In genomic region chr1:231369282-231369681, GRCh38 we compare ENCODE assay signal across 17 cellular contexts. TPM values are rescaled to one million over a fixed set of nuclear protein-coding genes. Genes with fewer than 3 reads are reported as not detected.
DNase-seq lines count a peak whose midpoint lies in the region; ATAC-seq and TF ChIP-seq lines count a peak whose summit lies in the region.
"Had no signal": no experiment of that assay in that cellular context is flagged by ENCODE, and none has a peak within 500 bp of the region (broad histone marks: within the 10 kb centered on the region; RNA-seq: fewer than 3 reads in every experiment).

No MANE protein-coding gene starts in this region.

- no peaks in the 10 kb centered on the region for H3K4me1 ChIP-seq in Panc1 (ENCODE audit: control insufficient read depth, insufficient read depth, low read length)
- peaks cover 3% of the 10 kb centered on the region for H3K4me1 ChIP-seq in psoas muscle
- no peaks in the 10 kb centered on the region for H3K4me1 ChIP-seq in smooth muscle cell (ENCODE audit: low read depth)
- H3K4me1 ChIP-seq in aorta (ENCODE audit: control insufficient read depth in 1 of 2, insufficient read depth in 2 of 2, low read length in 2 of 2) = no peaks in the 10 kb centered on the region
- H3K4me1 ChIP-seq: body of pancreas, right lobe of liver had no signal

- H3K36me3 ChIP-seq in Panc1 (ENCODE audit: control insufficient read depth, insufficient read depth, low read length) = peaks cover 2% of the 10 kb centered on the region; the same call in 1 of the 2 replicates
- peaks cover 0 to 82% of the 10 kb centered on the region in 2 donors for H3K36me3 ChIP-seq in psoas muscle (ENCODE audit: insufficient read depth in 1 of 2, low read depth in 1 of 2)
- H3K36me3 ChIP-seq in smooth muscle cell (ENCODE audit: low read depth) = no peaks in the 10 kb centered on the region
- H3K36me3 ChIP-seq in aorta (ENCODE audit: control insufficient read depth in 1 of 2, insufficient read depth in 2 of 2, low read length in 1 of 2) = no peaks in the 10 kb centered on the region
- H3K36me3 ChIP-seq: thoracic aorta had no signal

- 63 to 83% (median 67%) methylated on average over 3 of the region's 3 CpGs for WGBS in psoas muscle, 3 donors
- WGBS in smooth muscle cell (ENCODE audit: low lambda C conversion rate) = 90% methylated on average over 3 of the region's 3 CpGs
- 63 to 70% methylated on average over 3 of the region's 3 CpGs for WGBS in aorta, 2 donors

- no peaks in the 10 kb centered on the region for H3K9me3 ChIP-seq in Panc1 (ENCODE audit: control insufficient read depth, insufficient read depth, low read depth, low read length)
- H3K9me3 ChIP-seq in psoas muscle = no peaks in the 10 kb centered on the region
- no peaks in the 10 kb centered on the region for H3K9me3 ChIP-seq in smooth muscle cell (replicated peaks; ENCODE audit: low read depth)
- no peaks in the 10 kb centered on the region for H3K9me3 ChIP-seq in aorta (ENCODE audit: control insufficient read depth, low read length)
- H3K9me3 ChIP-seq: body of pancreas, right lobe of liver, thoracic aorta had no signal

- peaks cover 57% of the 10 kb centered on the region for H4K20me1 ChIP-seq in smooth muscle cell (ENCODE audit: low read depth)

- H3K27ac ChIP-seq in Panc1 (ENCODE audit: low read length) = no peak overlapping the region
- peak overlapping the region; percentile 20 for H3K27ac ChIP-seq in psoas muscle
- no peak overlapping the region for H3K27ac ChIP-seq in smooth muscle cell (ENCODE audit: low read depth)
- H3K27ac ChIP-seq in RWPE1 = no peak overlapping the region
- H3K27ac ChIP-seq in aorta (ENCODE audit: low read depth in 1 of 2, low read length in 2 of 2) = no peak overlapping the region
- H3K27ac ChIP-seq: body of pancreas, right lobe of liver, thoracic aorta had no signal

- in situ Hi-C loops in Panc1 (cut with HindIII; ENCODE audit: low pct_unique_long_range_greater_than_20kb, low sequenced_read_pairs) = no loop called here

- TF ChIP-seq CTCF in Panc1 (IDR thresholded peaks at IDR 0.05) = peak; percentile 21; the same call in 1 of the 2 replicates
- peak; percentile 16 for TF ChIP-seq CTCF in fibroblast of villous mesenchyme (IDR thresholded peaks at IDR 0.05; ENCODE audit: insufficient read depth, low read depth, low read length)
- peak; percentile 7 for TF ChIP-seq CTCF in psoas muscle (IDR thresholded peaks at IDR 0.05)
- TF ChIP-seq CTCF in smooth muscle cell (IDR thresholded peaks at IDR 0.05; ENCODE audit: borderline replicate concordance, insufficient read depth, poor library complexity, severe bottlenecking) = no peak
- no peak for TF ChIP-seq CTCF in RWPE1 (conservative IDR thresholded peaks at IDR 0.05; ENCODE audit: low read depth)

- BruUV-seq in Panc1 (replicated peaks; lab: Mats Ljungman, UMichigan) = no TSS peak

- POLR2A ChIA-PET in Panc1 (lab: Charles Lee) (no interaction called here), RWPE1 (lab: Yijun Ruan, JAX; ENCODE audit: low non-redundant PET) (no interaction called here)

- peak; percentile 23 for DNase-seq in EH (ENCODE audit: low read depth)
- no peak for DNase-seq in Panc1 (ENCODE audit: low read depth, low spot score)
- no peak for DNase-seq in fibroblast of villous mesenchyme (ENCODE audit: low read depth)
- no peak for DNase-seq in psoas muscle
- DNase-seq in smooth muscle cell (lab: John Stamatoyannopoulos, UW; ENCODE audit: unreplicated experiment) = no peak
- DNase-seq in RWPE1 (ENCODE audit: low spot score) = no peak
- no peak for DNase-seq in aorta
- DNase-seq: activated B cell treated with CpG ODN at 0.5 μM for 24 hours; activated gamma-delta T cell treated with Interleukin-2 at 50 U/mL for 16 hours; body of pancreas; EL; Karpas-422; NCI-H1694 treated with DMSO at 0.1 percent for 48 hours; NCI-H524; right lobe of liver; stimulated activated CD4-positive, alpha-beta T cell treated with anti-CD3 and anti-CD28 coated beads, Interleukin-2, amount 100 ng/mL, for 24 hours had no signal

- no peak overlapping the region for H2AFZ ChIP-seq in smooth muscle cell (ENCODE audit: low read depth)

- H3K4me2 ChIP-seq in smooth muscle cell = no peak overlapping the region

- intact Hi-C loops in Panc1 (cut with micrococcal nuclease; ENCODE audit: unreplicated experiment) (no loop called here), psoas muscle (cut with DNase I) (loop anchor here in 1 of 2 donors (5.0 kb wide), 1 partner anchor 48 kb away; no protein-coding TSS in a partner anchor), aorta (cut with DNase I) (no loop called here)

- CTCF ChIA-PET in Panc1 (lab: Charles Lee) (no interaction called here), RWPE1 (lab: Yijun Ruan, JAX) (interaction anchor here (0.6 to 0.7 kb wide), 2 partner anchors 115 to 1251 kb away, joined by 3 to 5 read pairs; no protein-coding TSS in a partner anchor)

- H3K79me2 ChIP-seq in smooth muscle cell (ENCODE audit: low read depth) = peaks cover 27% of the 10 kb centered on the region

- ATAC-seq in Panc1 = 0 out of 2 replicates have a peak, but pooled peaks have one; percentile 56
- ATAC-seq in psoas muscle = peak in 3 of 4 donors; percentile 22 to 57 (median 25)
- no peak for ATAC-seq in aorta (ENCODE audit: low FRiP score)
- ATAC-seq: body of pancreas had no signal

- no peaks in the 10 kb centered on the region for H3K27me3 ChIP-seq in Panc1 (ENCODE audit: control insufficient read depth, insufficient read depth, low read length)
- H3K27me3 ChIP-seq in psoas muscle (ENCODE audit: insufficient read depth in 3 of 3, low read length in 2 of 3) = no peaks in the 10 kb centered on the region
- H3K27me3 ChIP-seq in smooth muscle cell (ENCODE audit: low read depth) = no peaks in the 10 kb centered on the region
- H3K27me3 ChIP-seq in aorta (ENCODE audit: control insufficient read depth in 1 of 2, insufficient read depth in 2 of 2, low read length in 1 of 2) = no peaks in the 10 kb centered on the region
- H3K27me3 ChIP-seq: body of pancreas, right lobe of liver had no signal

- H3K9ac ChIP-seq in smooth muscle cell (ENCODE audit: low read depth) = no peak overlapping the region

- H3F3A ChIP-seq in smooth muscle cell (ENCODE audit: low read depth) = no peaks in the 10 kb centered on the region

- H3K4me3 ChIP-seq in Panc1 (ENCODE audit: low read depth in 2 of 2, low read length in 2 of 2) (no peak overlapping the region), fibroblast of villous mesenchyme (ENCODE audit: low read depth, low read length) (no peak overlapping the region), psoas muscle (no peak overlapping the region), smooth muscle cell (no peak overlapping the region), aorta (ENCODE audit: low read length in 2 of 2) (no peak overlapping the region)
- H3K4me3 ChIP-seq: body of pancreas, right lobe of liver, thoracic aorta had no signal

RNA-seq across cellular contexts. Expression of gene SPRTN, which starts 31.2 kb away (rescaled TPM):
- total RNA-seq in Panc1 (2021; ENCODE audit: unreplicated experiment) (20.0 TPM), fibroblast of villous mesenchyme (20.6 and 23.7 TPM in 2 replicates), psoas muscle (1 to 10 TPM; 7.0 to 9.8 (median 9.2) TPM), smooth muscle cell (16.9 and 24.1 TPM in 2 replicates), aorta (10 to 100 TPM in 1 of 2 donors, 1 to 10 TPM in 1; 9.3 to 12.1 TPM)
- 14.0 TPM for polyA plus RNA-seq in Panc1 (2012; ENCODE audit: insufficient read length)
- polyA plus RNA-seq in psoas muscle (10 to 100 TPM in 1 of 3 donors, 1 to 10 TPM in 2; 4.3 to 14.8 (median 6.2) TPM), smooth muscle cell (8.7 and 9.6 TPM in 2 replicates), aorta (1 to 10 TPM; 3.5 to 4.0 TPM)

RNA-seq across cellular contexts. Expression of gene EXOC8, which starts 31.6 kb away (rescaled TPM):
- 14.0 TPM for total RNA-seq in Panc1 (2021; ENCODE audit: unreplicated experiment)
- 4.3 TPM for polyA plus RNA-seq in Panc1 (2012; ENCODE audit: insufficient read length)
- 13.9 and 21.2 TPM in 2 replicates for total RNA-seq in fibroblast of villous mesenchyme
- total RNA-seq in psoas muscle = 10 to 100 TPM; 13.7 to 39.9 (median 23.5) TPM
- 10 to 100 TPM in 2 of 3 donors, 1 to 10 TPM in 1; 5.2 to 25.4 (median 12.6) TPM for polyA plus RNA-seq in psoas muscle
- 15.6 and 19.7 TPM in 2 replicates for total RNA-seq in smooth muscle cell
- polyA plus RNA-seq in smooth muscle cell = 4.2 and 4.3 TPM in 2 replicates
- 10 to 100 TPM; 15.7 to 17.2 TPM for total RNA-seq in aorta
- 1 to 10 TPM; 3.4 to 5.6 TPM for polyA plus RNA-seq in aorta

RNA-seq across cellular contexts. Expression of gene EGLN1, which starts 52.8 kb away (rescaled TPM):
- total RNA-seq in Panc1 (2021; ENCODE audit: unreplicated experiment) = 29.0 TPM
- 18.5 TPM for polyA plus RNA-seq in Panc1 (2012; ENCODE audit: insufficient read length)
- 33.8 and 53.5 TPM in 2 replicates for total RNA-seq in fibroblast of villous mesenchyme
- total RNA-seq in psoas muscle = 100 to 1,000 TPM; 158 to 532 (median 327) TPM
- 100 to 1,000 TPM in 2 of 3 donors, 10 to 100 TPM in 1; 52.4 to 596 (median 201) TPM for polyA plus RNA-seq in psoas muscle
- 36.8 and 38.5 TPM in 2 replicates for total RNA-seq in smooth muscle cell
- polyA plus RNA-seq in smooth muscle cell = 15.7 and 21.2 TPM in 2 replicates
- 10 to 100 TPM; 35.1 to 50.4 TPM for total RNA-seq in aorta
- 10 to 100 TPM; 11.7 to 21.2 TPM for polyA plus RNA-seq in aorta

Comparison
In these comparisons a context has a peak if more than half of its experiments do, and no peak if none do; other contexts are left out.
1. CTCF ChIP-seq: peak in Panc1 (single experiment), fibroblast of villous mesenchyme (single experiment) and psoas muscle (single experiment); none in smooth muscle cell (single experiment) and RWPE1 (single experiment).